Comparison of ENCODE assay signal across 1 cellular context in genomic region chr12:12521923-12522322, GRCh38.
TF ChIP-seq lines count a peak whose summit lies in the region.

No MANE protein-coding gene starts in this region.

TF ChIP-seq in HEK293T, 16 proteins besides CTCF, POLR2A, EP300 and RAD21:
- TF ChIP-seq BHLHE40 (IDR thresholded peaks at IDR 0.05; ENCODE audit: borderline replicate concordance) (no peak), CTBP1 (IDR thresholded peaks at IDR 0.05; ENCODE audit: borderline replicate concordance) (no peak), ARNT (IDR thresholded peaks at IDR 0.05) (no peak), ELF4 (IDR thresholded peaks at IDR 0.05) (no peak), SUZ12 (IDR thresholded peaks at IDR 0.05) (no peak), ZNF384 (IDR thresholded peaks at IDR 0.05) (no peak), FOXK2 (IDR thresholded peaks at IDR 0.05) (no peak), SP1 (IDR thresholded peaks at IDR 0.05) (no peak), HDGF (IDR thresholded peaks at IDR 0.05; ENCODE audit: borderline replicate concordance) (no peak), L3MBTL2 (conservative IDR thresholded peaks at IDR 0.05) (no peak), LEF1 (IDR thresholded peaks at IDR 0.05; ENCODE audit: borderline replicate concordance) (no peak), PKNOX1 (IDR thresholded peaks at IDR 0.05) (no peak), FOXA1 (IDR thresholded peaks at IDR 0.05) (no peak), TARDBP (IDR thresholded peaks at IDR 0.05) (no peak), NFRKB (IDR thresholded peaks at IDR 0.05) (no peak), FOXM1 (IDR thresholded peaks at IDR 0.05; ENCODE audit: borderline replicate concordance) (no peak)
